1 cellular context compared by ENCODE assay signal in genomic region chr5:150142800-150143724, GRCh38.
TF ChIP-seq lines count a peak whose summit lies in the region.

No MANE protein-coding gene starts in this region.

TF ChIP-seq in HepG2, 621 proteins besides CTCF, POLR2A, EP300 and RAD21 (continued from another document and continues in another):
- TF ChIP-seq RERE (CRISPR knock-in tag; IDR thresholded peaks at IDR 0.05; ENCODE audit: low read depth) (peak; percentile 71; the same call in 1 of the 2 replicates), HNF1A (IDR thresholded peaks at IDR 0.05; ENCODE audit: low read depth) (no peak; the same call in 1 of the 2 replicates), HNF1A (CRISPR knock-in tag; IDR thresholded peaks at IDR 0.05; ENCODE audit: borderline replicate concordance) (0 out of 2 replicates have a peak, but pooled peaks have one; percentile 48), SP140L (CRISPR knock-in tag; IDR thresholded peaks at IDR 0.05; ENCODE audit: borderline replicate concordance) (no peak), ZNF18 (CRISPR knock-in tag; IDR thresholded peaks at IDR 0.05; ENCODE audit: insufficient replicate concordance) (no peak), ZMYM3 (CRISPR knock-in tag; IDR thresholded peaks at IDR 0.05) (peak; percentile 63), ZNF740 (CRISPR knock-in tag; IDR thresholded peaks at IDR 0.05) (peak; percentile 68; the same call in 1 of the 2 replicates), DR1 (CRISPR knock-in tag; IDR thresholded peaks at IDR 0.05) (no peak), RXRB (CRISPR knock-in tag; IDR thresholded peaks at IDR 0.05; ENCODE audit: borderline replicate concordance) (peak; percentile 73), ZSCAN22 (CRISPR knock-in tag; IDR thresholded peaks at IDR 0.05) (no peak), PCBP2 (optimal IDR thresholded peaks at IDR 0.05; ENCODE audit: low read depth, low read length, poor library complexity, severe bottlenecking) (no peak), ZBTB7B (CRISPR knock-in tag; IDR thresholded peaks at IDR 0.05) (peak; percentile 77; the same call in 1 of the 2 replicates), SP4 (CRISPR knock-in tag; IDR thresholded peaks at IDR 0.05) (no peak), SKIL (CRISPR knock-in tag; IDR thresholded peaks at IDR 0.05; ENCODE audit: borderline replicate concordance) (peak; percentile 43; the same call in 1 of the 2 replicates), ZNF841 (CRISPR knock-in tag; IDR thresholded peaks at IDR 0.05; ENCODE audit: borderline replicate concordance) (no peak), ZNF225 (CRISPR knock-in tag; IDR thresholded peaks at IDR 0.05) (no peak), POGZ (CRISPR knock-in tag; IDR thresholded peaks at IDR 0.05) (peak; percentile 28; the same call in 1 of the 2 replicates), TFAP4 (IDR thresholded peaks at IDR 0.05; ENCODE audit: borderline replicate concordance, low read depth) (peak; percentile 82; the same call in 1 of the 2 replicates), ZNF274 (CRISPR knock-in tag; IDR thresholded peaks at IDR 0.05) (no peak), SOX13 (IDR thresholded peaks at IDR 0.05) (peak; percentile 75), SOX13 (CRISPR knock-in tag; conservative IDR thresholded peaks at IDR 0.05 in 1 of 2, IDR thresholded peaks at IDR 0.05 in 1 of 2) (peak in 1 of 2 experiments; percentile 95; a peak in 2 of 4 replicates)
- TF ChIP-seq, protein P1, sequence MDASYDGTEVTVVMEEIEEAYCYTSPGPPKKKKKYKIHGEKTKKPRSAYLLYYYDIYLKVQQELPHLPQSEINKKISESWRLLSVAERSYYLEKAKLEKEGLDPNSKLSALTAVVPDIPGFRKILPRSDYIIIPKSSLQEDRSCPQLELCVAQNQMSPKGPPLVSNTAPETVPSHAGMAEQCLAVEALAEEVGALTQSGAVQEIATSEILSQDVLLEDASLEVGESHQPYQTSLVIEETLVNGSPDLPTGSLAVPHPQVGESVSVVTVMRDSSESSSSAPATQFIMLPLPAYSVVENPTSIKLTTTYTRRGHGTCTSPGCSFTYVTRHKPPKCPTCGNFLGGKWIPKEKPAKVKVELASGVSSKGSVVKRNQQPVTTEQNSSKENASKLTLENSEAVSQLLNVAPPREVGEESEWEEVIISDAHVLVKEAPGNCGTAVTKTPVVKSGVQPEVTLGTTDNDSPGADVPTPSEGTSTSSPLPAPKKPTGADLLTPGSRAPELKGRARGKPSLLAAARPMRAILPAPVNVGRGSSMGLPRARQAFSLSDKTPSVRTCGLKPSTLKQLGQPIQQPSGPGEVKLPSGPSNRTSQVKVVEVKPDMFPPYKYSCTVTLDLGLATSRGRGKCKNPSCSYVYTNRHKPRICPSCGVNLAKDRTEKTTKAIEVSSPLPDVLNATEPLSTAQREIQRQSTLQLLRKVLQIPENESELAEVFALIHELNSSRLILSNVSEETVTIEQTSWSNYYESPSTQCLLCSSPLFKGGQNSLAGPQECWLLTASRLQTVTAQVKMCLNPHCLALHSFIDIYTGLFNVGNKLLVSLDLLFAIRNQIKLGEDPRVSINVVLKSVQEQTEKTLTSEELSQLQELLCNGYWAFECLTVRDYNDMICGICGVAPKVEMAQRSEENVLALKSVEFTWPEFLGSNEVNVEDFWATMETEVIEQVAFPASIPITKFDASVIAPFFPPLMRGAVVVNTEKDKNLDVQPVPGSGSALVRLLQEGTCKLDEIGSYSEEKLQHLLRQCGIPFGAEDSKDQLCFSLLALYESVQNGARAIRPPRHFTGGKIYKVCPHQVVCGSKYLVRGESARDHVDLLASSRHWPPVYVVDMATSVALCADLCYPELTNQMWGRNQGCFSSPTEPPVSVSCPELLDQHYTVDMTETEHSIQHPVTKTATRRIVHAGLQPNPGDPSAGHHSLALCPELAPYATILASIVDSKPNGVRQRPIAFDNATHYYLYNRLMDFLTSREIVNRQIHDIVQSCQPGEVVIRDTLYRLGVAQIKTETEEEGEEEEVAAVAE (CRISPR knock-in tag; IDR thresholded peaks at IDR 0.05; ENCODE audit: borderline replicate concordance), result 0 out of 2 replicates have a peak, but pooled peaks have one; percentile 22
- TF ChIP-seq, protein P2, sequence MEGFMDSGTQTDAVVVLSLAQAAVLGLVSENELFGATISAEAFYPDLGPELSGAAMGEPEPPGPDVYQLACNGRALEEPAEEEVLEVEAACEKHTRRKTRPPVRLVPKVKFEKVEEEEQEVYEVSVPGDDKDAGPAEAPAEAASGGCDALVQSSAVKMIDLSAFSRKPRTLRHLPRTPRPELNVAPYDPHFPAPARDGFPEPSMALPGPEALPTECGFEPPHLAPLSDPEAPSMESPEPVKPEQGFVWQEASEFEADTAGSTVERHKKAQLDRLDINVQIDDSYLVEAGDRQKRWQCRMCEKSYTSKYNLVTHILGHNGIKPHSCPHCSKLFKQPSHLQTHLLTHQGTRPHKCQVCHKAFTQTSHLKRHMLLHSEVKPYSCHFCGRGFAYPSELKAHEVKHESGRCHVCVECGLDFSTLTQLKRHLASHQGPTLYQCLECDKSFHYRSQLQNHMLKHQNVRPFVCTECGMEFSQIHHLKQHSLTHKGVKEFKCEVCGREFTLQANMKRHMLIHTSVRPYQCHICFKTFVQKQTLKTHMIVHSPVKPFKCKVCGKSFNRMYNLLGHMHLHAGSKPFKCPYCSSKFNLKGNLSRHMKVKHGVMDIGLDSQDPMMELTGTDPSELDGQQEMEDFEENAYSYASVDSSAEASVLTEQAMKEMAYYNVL (CRISPR knock-in tag; IDR thresholded peaks at IDR 0.05; ENCODE audit: borderline replicate concordance), result no peak; the same call in 1 of the 2 replicates
- TF ChIP-seq, protein P3, sequence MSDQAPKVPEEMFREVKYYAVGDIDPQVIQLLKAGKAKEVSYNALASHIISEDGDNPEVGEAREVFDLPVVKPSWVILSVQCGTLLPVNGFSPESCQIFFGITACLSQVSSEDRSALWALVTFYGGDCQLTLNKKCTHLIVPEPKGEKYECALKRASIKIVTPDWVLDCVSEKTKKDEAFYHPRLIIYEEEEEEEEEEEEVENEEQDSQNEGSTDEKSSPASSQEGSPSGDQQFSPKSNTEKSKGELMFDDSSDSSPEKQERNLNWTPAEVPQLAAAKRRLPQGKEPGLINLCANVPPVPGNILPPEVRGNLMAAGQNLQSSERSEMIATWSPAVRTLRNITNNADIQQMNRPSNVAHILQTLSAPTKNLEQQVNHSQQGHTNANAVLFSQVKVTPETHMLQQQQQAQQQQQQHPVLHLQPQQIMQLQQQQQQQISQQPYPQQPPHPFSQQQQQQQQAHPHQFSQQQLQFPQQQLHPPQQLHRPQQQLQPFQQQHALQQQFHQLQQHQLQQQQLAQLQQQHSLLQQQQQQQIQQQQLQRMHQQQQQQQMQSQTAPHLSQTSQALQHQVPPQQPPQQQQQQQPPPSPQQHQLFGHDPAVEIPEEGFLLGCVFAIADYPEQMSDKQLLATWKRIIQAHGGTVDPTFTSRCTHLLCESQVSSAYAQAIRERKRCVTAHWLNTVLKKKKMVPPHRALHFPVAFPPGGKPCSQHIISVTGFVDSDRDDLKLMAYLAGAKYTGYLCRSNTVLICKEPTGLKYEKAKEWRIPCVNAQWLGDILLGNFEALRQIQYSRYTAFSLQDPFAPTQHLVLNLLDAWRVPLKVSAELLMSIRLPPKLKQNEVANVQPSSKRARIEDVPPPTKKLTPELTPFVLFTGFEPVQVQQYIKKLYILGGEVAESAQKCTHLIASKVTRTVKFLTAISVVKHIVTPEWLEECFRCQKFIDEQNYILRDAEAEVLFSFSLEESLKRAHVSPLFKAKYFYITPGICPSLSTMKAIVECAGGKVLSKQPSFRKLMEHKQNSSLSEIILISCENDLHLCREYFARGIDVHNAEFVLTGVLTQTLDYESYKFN (CRISPR knock-in tag; conservative IDR thresholded peaks at IDR 0.05), result peak; percentile 68
